ENCODE assay signal across 8 cellular contexts in the genomic region with DNA sequence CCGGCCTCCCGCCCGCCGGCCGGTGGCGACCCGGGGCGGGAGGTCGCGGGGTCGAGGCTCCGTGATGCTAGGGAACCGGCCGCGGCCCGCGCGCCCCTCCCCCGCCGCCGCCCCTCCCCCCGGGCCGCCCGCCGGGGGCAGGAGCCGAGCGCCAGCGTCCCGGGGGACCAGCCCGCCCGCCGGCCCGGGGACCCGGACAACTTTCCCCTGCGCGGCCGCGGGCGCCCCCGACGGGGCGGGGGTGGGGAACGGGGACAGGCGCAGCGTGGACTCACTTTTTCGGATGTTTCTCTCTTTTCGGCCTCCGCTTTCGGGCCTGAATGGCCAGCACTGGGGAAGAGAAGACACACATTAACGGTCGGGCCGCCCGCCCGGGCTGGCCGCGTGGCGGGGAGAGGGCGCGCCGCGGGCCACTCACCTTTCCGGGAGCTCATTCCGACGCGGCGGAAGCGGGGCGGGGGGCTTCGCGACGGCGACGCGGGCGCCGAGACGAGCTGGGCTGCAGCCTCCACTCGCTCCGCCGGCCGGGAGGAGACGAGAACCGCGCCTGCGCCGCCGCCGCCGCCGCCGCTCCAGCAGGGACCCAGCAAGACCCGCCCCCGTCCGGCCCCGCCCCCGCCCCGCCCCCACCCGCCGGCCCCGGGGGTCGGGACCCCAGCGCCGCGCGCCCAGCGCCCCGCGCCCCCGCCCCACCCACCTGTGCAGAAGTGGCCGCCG. TPM values are rescaled to one million over a fixed set of nuclear protein-coding genes. Genes with fewer than 3 reads are reported as not detected.
DNase-seq lines count a peak whose midpoint lies in the region; ATAC-seq and TF ChIP-seq lines count a peak whose summit lies in the region.

A gene (minus strand): TSS at position 549 of the 717 bp plus-strand sequence.

- H3K9me3 ChIP-seq in ectodermal cell (ENCODE audit: control insufficient read depth, low read length), result no peaks in the 10 kb centered on the region

- no peaks in the 10 kb centered on the region for H3K9me3 Mint-ChIP-seq in activated CD8-positive, alpha-beta T cell treated with anti-CD3 and anti-CD28 coated beads for 36 hours

- 0% methylated on average over 111 of the region's 111 CpGs for WGBS in ectodermal cell, 2 experiments

- no peaks in the 10 kb centered on the region for H3K4me1 ChIP-seq in ectodermal cell (ENCODE audit: control insufficient read depth, insufficient read depth, low read length)

- ATAC-seq in GM18498 (IDR thresholded peaks at IDR 0.05; ENCODE audit: unreplicated experiment) (peak; percentile 72), HG02943 (IDR thresholded peaks at IDR 0.05; ENCODE audit: low read depth, unreplicated experiment) (peak; percentile 65)
- ATAC-seq in activated CD8-positive, alpha-beta T cell treated with anti-CD3 and anti-CD28 coated beads for 36 hours, result peak; percentile 85

- CTCF ChIA-PET in activated CD8-positive, alpha-beta T cell treated with anti-CD3 and anti-CD28 coated beads for 36 hours (lab: Charles Lee), result interaction anchor here (1.0 kb wide), 1 partner anchor 41 kb away, joined by 3 read pairs; no protein-coding TSS in a partner anchor

- peak within 1 kb of the TSS; percentile 88 for H3K27ac Mint-ChIP-seq in activated CD8-positive, alpha-beta T cell treated with anti-CD3 and anti-CD28 coated beads for 36 hours

- peak within 1 kb of the TSS; percentile 88 for H3K4me3 ChIP-seq in ectodermal cell (ENCODE audit: insufficient read depth, low read depth, low read length)

- POLR2A ChIA-PET in activated CD8-positive, alpha-beta T cell treated with anti-CD3 and anti-CD28 coated beads for 36 hours (lab: Charles Lee), result interaction anchor here (0.7 to 1.2 kb wide), 3 partner anchors 91 to 150 kb away, joined by 3 read pairs; a partner anchor contains a TSS

- no peak for TF ChIP-seq CTCF in activated CD8-positive, alpha-beta T cell treated with anti-CD3 and anti-CD28 coated beads for 36 hours (IDR thresholded peaks at IDR 0.05)

- peak; percentile 53 for DNase-seq in A172 (ENCODE audit: low spot score)
- DNase-seq in NCI-H345 (lab: John Stamatoyannopoulos, UW), result peak; percentile 74
- peak; percentile 81 for DNase-seq in activated CD8-positive, alpha-beta T cell treated with anti-CD3 and anti-CD28 coated beads for 36 hours
- peak; percentile 66 for DNase-seq in medulla oblongata (ENCODE audit: extremely low spot score)
- DNase-seq in stimulated activated CD4-positive, alpha-beta T cell treated with anti-CD3 and anti-CD28 coated beads, TNF-alpha, amount 100 ng/mL, for 48 hours (ENCODE audit: low read depth in 3 of 3), result peak; percentile 55 to 71 (median 59)

- H3K27me3 ChIP-seq in ectodermal cell (ENCODE audit: control insufficient read depth, insufficient read depth, low read length, poor library complexity, severe bottlenecking), result peaks cover 18% of the 10 kb centered on the region

- intact Hi-C loops in activated CD8-positive, alpha-beta T cell treated with anti-CD3 and anti-CD28 coated beads for 36 hours (cut with micrococcal nuclease), result no loop called here

- peaks cover 33% of the 10 kb centered on the region for H3K4me1 Mint-ChIP-seq in activated CD8-positive, alpha-beta T cell treated with anti-CD3 and anti-CD28 coated beads for 36 hours (ENCODE audit: low read depth)

- H3K27ac ChIP-seq in ectodermal cell (ENCODE audit: insufficient read depth, low read depth, low read length, poor library complexity, severe bottlenecking), result peak within 1 kb of the TSS; percentile 63

- H3K27me3 Mint-ChIP-seq in activated CD8-positive, alpha-beta T cell treated with anti-CD3 and anti-CD28 coated beads for 36 hours, result no peaks in the 10 kb centered on the region

- H3K4me3 Mint-ChIP-seq in activated CD8-positive, alpha-beta T cell treated with anti-CD3 and anti-CD28 coated beads for 36 hours, result peak within 1 kb of the TSS; percentile 89

- peaks cover 8% of the 10 kb centered on the region for H3K36me3 Mint-ChIP-seq in activated CD8-positive, alpha-beta T cell treated with anti-CD3 and anti-CD28 coated beads for 36 hours (ENCODE audit: low read depth)

- no peaks in the 10 kb centered on the region for H3K36me3 ChIP-seq in ectodermal cell (ENCODE audit: control insufficient read depth, insufficient read depth, low read length)

RNA-seq across cellular contexts. Expression of the gene that starts here (rescaled TPM):
- total RNA-seq in A172 (2014; rRNA removed; shearing (Covaris generic)), result 64.5 and 65.4 TPM in 2 replicates
- total RNA-seq in activated CD8-positive, alpha-beta T cell treated with anti-CD3 and anti-CD28 coated beads for 36 hours, result 10 to 100 TPM; 32.9 to 33.5 TPM
- 40.7 TPM for polyA plus RNA-seq in ectodermal cell (2013, experiment 1 of 4)
- polyA plus RNA-seq in ectodermal cell (2013, experiment 2 of 4), result 42.3 TPM
- 33.3 TPM for polyA plus RNA-seq in ectodermal cell (2013, experiment 3 of 4)
- 40.8 TPM for polyA plus RNA-seq in ectodermal cell (2013, experiment 4 of 4)

Comparison
In these comparisons a context has a peak if more than half of its experiments do, and no peak if none do; other contexts are left out.
1. Peak in every context shown above with its lines: DNase-seq, ATAC-seq, H3K4me3 ChIP-seq and H3K27ac ChIP-seq.